In the genomic region with DNA sequence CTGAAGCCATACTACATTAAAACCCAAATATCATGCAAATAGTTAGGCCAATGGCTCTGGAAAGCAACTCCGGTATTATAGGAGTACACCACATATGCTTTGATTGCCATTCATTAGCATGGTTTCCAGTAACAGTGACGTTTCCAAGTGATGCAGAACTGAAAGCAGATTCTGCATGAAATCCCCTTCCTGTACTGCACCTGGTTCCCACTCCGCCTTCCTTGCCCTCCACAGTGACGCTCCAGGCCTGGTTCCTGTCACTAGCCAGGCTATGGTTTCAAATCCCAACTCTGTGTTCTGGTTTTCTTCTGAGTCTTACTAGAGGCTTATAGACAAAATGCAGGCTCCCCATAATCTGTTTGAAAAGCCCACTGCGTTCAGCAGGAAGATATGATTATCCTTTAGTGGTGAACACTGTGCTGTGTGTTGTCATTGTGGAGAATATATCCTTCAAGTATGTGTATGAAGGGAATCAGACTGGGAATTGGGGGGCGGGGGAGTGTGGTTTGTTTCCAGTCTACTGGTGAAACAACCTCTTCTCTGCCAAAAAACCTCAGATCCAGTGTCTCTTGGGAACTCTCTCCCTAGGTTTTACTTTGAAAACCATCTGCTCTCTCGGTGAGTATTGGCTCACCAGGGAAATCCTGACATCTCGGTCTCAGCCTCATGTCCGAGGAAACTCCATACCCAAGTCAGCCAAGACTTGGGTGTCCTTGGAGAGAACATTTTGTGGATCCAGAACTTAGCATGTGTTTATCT, we compare ENCODE assay signal across 10 cellular contexts.
DNase-seq lines count a peak whose midpoint lies in the region; ATAC-seq and TF ChIP-seq lines count a peak whose summit lies in the region.
"Had no signal": no experiment of that assay in that cellular context is flagged by ENCODE, and none has a peak within 500 bp of the region (broad histone marks: within the 10 kb centered on the region; RNA-seq: fewer than 3 reads in every experiment).

No MANE protein-coding gene starts in this region.

- no peaks in the 10 kb centered on the region for H3K36me3 ChIP-seq in SK-N-SH (replicated peaks in 1 of 2; ENCODE audit: control insufficient read depth in 1 of 2, insufficient read depth in 2 of 2, low read length in 1 of 2)
- no peaks in the 10 kb centered on the region for H3K36me3 ChIP-seq in smooth muscle cell (ENCODE audit: low read depth)
- no peaks in the 10 kb centered on the region for H3K36me3 ChIP-seq in vagina

- no peaks in the 10 kb centered on the region for H3K9me2 ChIP-seq in SK-N-SH

- TF ChIP-seq EP300 in SK-N-SH (IDR thresholded peaks at IDR 0.05; ENCODE audit: borderline replicate concordance in 1 of 2, low read depth in 1 of 2, low read length in 1 of 2), result no peak

- H3F3A ChIP-seq in SK-N-SH (replicated peaks; ENCODE audit: insufficient read depth) (no peaks in the 10 kb centered on the region), smooth muscle cell (ENCODE audit: low read depth) (peaks cover 3% of the 10 kb centered on the region)

- no peaks in the 10 kb centered on the region for H3K9me3 ChIP-seq in SK-N-SH
- no peaks in the 10 kb centered on the region for H3K9me3 ChIP-seq in smooth muscle cell (replicated peaks; ENCODE audit: low read depth)
- no peaks in the 10 kb centered on the region for H3K9me3 ChIP-seq in vagina

- H3K27ac ChIP-seq in SK-N-SH (ENCODE audit: low read depth in 2 of 2, low read length in 1 of 2), result no peak overlapping the region
- peak overlapping the region; percentile 27 for H3K27ac ChIP-seq in smooth muscle cell (ENCODE audit: low read depth)
- no peak overlapping the region for H3K27ac ChIP-seq in vagina

- TF ChIP-seq POLR2A in vagina (IDR thresholded peaks at IDR 0.05), result no peak

- CTCF ChIA-PET in SK-N-SH (lab: Yijun Ruan, JAX), result no interaction called here

- H3K27me3 ChIP-seq in SK-N-SH (ENCODE audit: insufficient read depth) (no peaks in the 10 kb centered on the region), smooth muscle cell (ENCODE audit: low read depth) (no peaks in the 10 kb centered on the region), vagina (no peaks in the 10 kb centered on the region)

- H4K20me1 ChIP-seq in SK-N-SH (ENCODE audit: insufficient read depth), result no peaks in the 10 kb centered on the region
- H4K20me1 ChIP-seq in smooth muscle cell (ENCODE audit: low read depth), result no peaks in the 10 kb centered on the region

- intact Hi-C loops in vagina (cut with DNase I), result no loop called here

- POLR2A ChIA-PET in SK-N-SH (lab: Yijun Ruan, JAX), result no interaction called here

- DNase-seq in SK-N-SH (no peak), NCI-H146 treated with DMSO at 0.1 percent for 48 hours (lab: John Stamatoyannopoulos, UW; ENCODE audit: unreplicated experiment) (peak; percentile 3), smooth muscle cell (lab: John Stamatoyannopoulos, UW; ENCODE audit: unreplicated experiment) (no peak), retina (no peak), vagina (ENCODE audit: extremely low spot score in 2 of 2) (no peak)
- DNase-seq in stimulated activated CD4-positive, alpha-beta T cell treated with anti-CD3 and anti-CD28 coated beads, Interleukin-1b, Interleukin-23, amount 100 ng/mL, for 48 hours, result no peak
- DNase-seq: activated naive CD4-positive, alpha-beta T cell treated with anti-CD3 and anti-CD28 coated beads, Interleukin-2, amount 10 ng/mL, durations not matched to agents 7 days and 5 days; Right ventricle myocardium superior had no signal

- 46% methylated on average over 7 of the region's 9 CpGs for WGBS in SK-N-SH (ENCODE audit: low lambda C conversion rate)
- 32% methylated on average over 9 of the region's 9 CpGs for WGBS in smooth muscle cell (ENCODE audit: low lambda C conversion rate)

- no peak for TF ChIP-seq CTCF in SK-N-SH (IDR thresholded peaks at IDR 0.05)
- TF ChIP-seq CTCF in smooth muscle cell (IDR thresholded peaks at IDR 0.05; ENCODE audit: borderline replicate concordance, insufficient read depth, poor library complexity, severe bottlenecking), result no peak
- TF ChIP-seq CTCF in vagina (IDR thresholded peaks at IDR 0.05), result no peak

- TF ChIP-seq RAD21 in SK-N-SH (IDR thresholded peaks at IDR 0.05; ENCODE audit: low read length), result no peak

- H3K9ac ChIP-seq in SK-N-SH (no peak overlapping the region), smooth muscle cell (ENCODE audit: low read depth) (no peak overlapping the region)

- no peak overlapping the region for H3K4me2 ChIP-seq in SK-N-SH
- peak overlapping the region; percentile 62 for H3K4me2 ChIP-seq in smooth muscle cell

- H2AFZ ChIP-seq in SK-N-SH (ENCODE audit: low read depth) (peak overlapping the region; percentile 70; the same call in 1 of the 2 replicates), smooth muscle cell (ENCODE audit: low read depth) (peak overlapping the region; percentile 36)

- H3K4me1 ChIP-seq in SK-N-SH (ENCODE audit: control insufficient read depth in 1 of 2, insufficient read depth in 2 of 2, low read depth in 1 of 2, low read length in 1 of 2) (no peaks in the 10 kb centered on the region; a peak in 1 of 4 replicates), smooth muscle cell (ENCODE audit: low read depth) (peaks cover 11% of the 10 kb centered on the region), vagina (no peaks in the 10 kb centered on the region)

- H3K4me3 ChIP-seq in SK-N-SH (ENCODE audit: low read depth in 2 of 2, low read length in 1 of 2) (no peak overlapping the region), smooth muscle cell (no peak overlapping the region), vagina (no peak overlapping the region)

- no peak; the same call in 1 of the 3 replicates for ATAC-seq in SK-N-SH treated with all-trans-retinoic acid at 6 μM for 48 hours
- ATAC-seq in HG02852 (IDR thresholded peaks at IDR 0.05; ENCODE audit: unreplicated experiment), result peak; percentile 73

- H3K79me2 ChIP-seq in SK-N-SH (ENCODE audit: insufficient read depth) (no peaks in the 10 kb centered on the region), smooth muscle cell (ENCODE audit: low read depth) (no peaks in the 10 kb centered on the region)

TF ChIP-seq in SK-N-SH, 30 proteins besides CTCF, POLR2A, EP300 and RAD21:
- TF ChIP-seq EZH2phosphoT487 (IDR thresholded peaks at IDR 0.05; ENCODE audit: borderline replicate concordance, low read depth), result no peak

TF ChIP-seq in SK-N-SH treated with all-trans-retinoic acid at 6 μM for 48 hours, 23 proteins besides CTCF, POLR2A, EP300 and RAD21:
- no peak for TF ChIP-seq RARB (CRISPR knock-in tag; IDR thresholded peaks at IDR 0.05)
- TF ChIP-seq TCF4 (CRISPR knock-in tag; IDR thresholded peaks at IDR 0.05; ENCODE audit: borderline replicate concordance), result no peak
- no peak for TF ChIP-seq OSR1 (CRISPR knock-in tag; IDR thresholded peaks at IDR 0.05)
- no peak for TF ChIP-seq TSHZ2 (CRISPR knock-in tag; IDR thresholded peaks at IDR 0.05)
- no peak for TF ChIP-seq ZNF8 (CRISPR knock-in tag; IDR thresholded peaks at IDR 0.05)
- no peak for TF ChIP-seq ESRRG (CRISPR knock-in tag; IDR thresholded peaks at IDR 0.05)
- TF ChIP-seq ZC3H10 (CRISPR knock-in tag; IDR thresholded peaks at IDR 0.05), result no peak
- TF ChIP-seq ZNF565 (CRISPR knock-in tag; conservative IDR thresholded peaks at IDR 0.05; ENCODE audit: low read depth), result no peak
- no peak for TF ChIP-seq ZNF70 (CRISPR knock-in tag; IDR thresholded peaks at IDR 0.05)
- TF ChIP-seq BACH2 (CRISPR knock-in tag; IDR thresholded peaks at IDR 0.05; ENCODE audit: borderline replicate concordance), result no peak
- no peak for TF ChIP-seq TOX (CRISPR knock-in tag; IDR thresholded peaks at IDR 0.05; ENCODE audit: borderline replicate concordance)
- TF ChIP-seq, protein P1, sequence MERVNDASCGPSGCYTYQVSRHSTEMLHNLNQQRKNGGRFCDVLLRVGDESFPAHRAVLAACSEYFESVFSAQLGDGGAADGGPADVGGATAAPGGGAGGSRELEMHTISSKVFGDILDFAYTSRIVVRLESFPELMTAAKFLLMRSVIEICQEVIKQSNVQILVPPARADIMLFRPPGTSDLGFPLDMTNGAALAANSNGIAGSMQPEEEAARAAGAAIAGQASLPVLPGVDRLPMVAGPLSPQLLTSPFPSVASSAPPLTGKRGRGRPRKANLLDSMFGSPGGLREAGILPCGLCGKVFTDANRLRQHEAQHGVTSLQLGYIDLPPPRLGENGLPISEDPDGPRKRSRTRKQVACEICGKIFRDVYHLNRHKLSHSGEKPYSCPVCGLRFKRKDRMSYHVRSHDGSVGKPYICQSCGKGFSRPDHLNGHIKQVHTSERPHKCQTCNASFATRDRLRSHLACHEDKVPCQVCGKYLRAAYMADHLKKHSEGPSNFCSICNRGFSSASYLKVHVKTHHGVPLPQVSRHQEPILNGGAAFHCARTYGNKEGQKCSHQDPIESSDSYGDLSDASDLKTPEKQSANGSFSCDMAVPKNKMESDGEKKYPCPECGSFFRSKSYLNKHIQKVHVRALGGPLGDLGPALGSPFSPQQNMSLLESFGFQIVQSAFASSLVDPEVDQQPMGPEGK (CRISPR knock-in tag; IDR thresholded peaks at IDR 0.05; ENCODE audit: borderline replicate concordance), result no peak
- no peak for TF ChIP-seq ISL1 (CRISPR knock-in tag; IDR thresholded peaks at IDR 0.05)
- no peak for TF ChIP-seq CSDC2 (CRISPR knock-in tag; IDR thresholded peaks at IDR 0.05)
- TF ChIP-seq SNAI2 (CRISPR knock-in tag; IDR thresholded peaks at IDR 0.05), result no peak
- no peak for TF ChIP-seq ZFP30 (CRISPR knock-in tag; IDR thresholded peaks at IDR 0.05)
